Comparison of ENCODE assay signal across 18 cellular contexts in the genomic region with DNA sequence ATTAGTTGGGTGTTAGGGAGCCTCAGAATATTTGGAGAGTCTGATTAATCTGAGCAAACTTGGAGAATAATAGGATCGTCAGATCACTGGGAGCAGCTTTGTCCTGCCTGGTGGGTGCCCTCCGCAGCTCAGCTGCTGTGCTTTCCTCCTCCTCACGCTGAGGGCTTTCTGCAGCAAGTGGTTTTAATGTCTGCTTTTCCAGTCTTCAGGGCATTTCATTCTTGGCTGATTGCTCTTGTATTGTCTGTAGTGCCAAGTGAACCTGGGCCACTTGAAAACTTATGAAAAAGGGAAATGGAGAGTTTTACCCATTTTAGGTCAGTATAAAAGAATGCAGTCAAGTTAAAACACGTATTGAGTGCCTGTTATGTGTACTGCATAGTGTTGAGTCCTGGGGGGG.
DNase-seq lines count a peak whose midpoint lies in the region; ATAC-seq and TF ChIP-seq lines count a peak whose summit lies in the region.
"Had no signal": no experiment of that assay in that cellular context is flagged by ENCODE, and none has a peak within 500 bp of the region (broad histone marks: within the 10 kb centered on the region; RNA-seq: fewer than 3 reads in every experiment).

No MANE protein-coding gene starts in this region.

- H3K9me3 ChIP-seq in A673 (ENCODE audit: low read depth, low read length, poor library complexity, severe bottlenecking), result no peaks in the 10 kb centered on the region
- no peaks in the 10 kb centered on the region for H3K9me3 ChIP-seq in endodermal cell (ENCODE audit: control insufficient read depth, low read length)

- H3K27me3 Mint-ChIP-seq in endodermal cell (ENCODE audit: insufficient read depth), result no peaks in the 10 kb centered on the region

- no peaks in the 10 kb centered on the region for H3K36me3 Mint-ChIP-seq in endodermal cell (ENCODE audit: low read depth)

- intact Hi-C loops in A673 (cut with micrococcal nuclease; ENCODE audit: unreplicated experiment), result no loop called here

- H3K4me1 Mint-ChIP-seq in endodermal cell, result peaks cover 11% of the 10 kb centered on the region

- POLR2A ChIA-PET in A673 (lab: Charles Lee; ENCODE audit: low non-redundant PET), result no interaction called here

- BruUV-seq in A673 (replicated peaks; lab: Mats Ljungman, UMichigan), result no TSS peak

- CTCF ChIA-PET in A673 (lab: Charles Lee), result interaction anchor here (0.6 kb wide), 1 partner anchor 104 kb away, joined by 3 read pairs; no protein-coding TSS in a partner anchor

- peak; percentile 62 for DNase-seq in A673 (ENCODE audit: low spot score)
- DNase-seq in NCI-H1105 treated with DMSO at 0.1 percent for 48 hours (lab: John Stamatoyannopoulos, UW), result peak; percentile 45
- DNase-seq in NCI-H82 treated with DMSO at 0.1 percent for 48 hours (lab: John Stamatoyannopoulos, UW; ENCODE audit: unreplicated experiment), result peak; percentile 74
- DNase-seq in foreskin keratinocyte, result peak; percentile 8 to 20
- no peak for DNase-seq in endodermal cell
- DNase-seq in dedifferentiated amniotic fluid mesenchymal stem cell (ENCODE audit: extremely low spot score), result no peak
- no peak for DNase-seq in RKO (ENCODE audit: low spot score)
- no peak for DNase-seq in NCI-H187 treated with DMSO at 0.1 percent for 48 hours (lab: John Stamatoyannopoulos, UW)
- DNase-seq: C1 segment of cervical spinal cord, GF-D8, H9, IMR-90, Karpas-422, MM.1S, NCI-H1417 treated with DMSO at 0.1 percent for 48 hours, NCI-H446 treated with DMSO at 0.1 percent for 48 hours, NCI-H748 treated with DMSO at 0.1 percent for 48 hours, PC-3 had no signal

- no peak overlapping the region for H3K27ac ChIP-seq in A673 (ENCODE audit: low read depth, low read length, poor library complexity, severe bottlenecking)
- H3K27ac ChIP-seq in foreskin keratinocyte, result no peak overlapping the region
- no peak overlapping the region for H3K27ac ChIP-seq in endodermal cell (ENCODE audit: low read depth, low read length)

- ATAC-seq in foreskin keratinocyte, result no peak
- ATAC-seq: PC-3 had no signal

- H3K9ac ChIP-seq in endodermal cell (ENCODE audit: extremely low read depth, low read length, poor library complexity, severe bottlenecking), result no peak overlapping the region

- no peaks in the 10 kb centered on the region for H3K27me3 ChIP-seq in A673 (replicated peaks; ENCODE audit: insufficient read depth, low read depth, low read length, poor library complexity)
- no peaks in the 10 kb centered on the region for H3K27me3 ChIP-seq in foreskin keratinocyte
- peaks cover 6% of the 10 kb centered on the region for H3K27me3 ChIP-seq in endodermal cell (ENCODE audit: control insufficient read depth, insufficient read depth, low read length, poor library complexity, severe bottlenecking)

- TF ChIP-seq CTCF in A673 (conservative IDR thresholded peaks at IDR 0.05; ENCODE audit: low read depth, low read length) (no peak), foreskin keratinocyte (conservative IDR thresholded peaks at IDR 0.05) (no peak), endodermal cell (conservative IDR thresholded peaks at IDR 0.05) (no peak)

- H3K36me3 ChIP-seq in A673 (ENCODE audit: insufficient read depth, low read length, poor library complexity, severe bottlenecking), result no peaks in the 10 kb centered on the region
- no peaks in the 10 kb centered on the region for H3K36me3 ChIP-seq in endodermal cell (ENCODE audit: control insufficient read depth, insufficient read depth, low read length)

- H3K4me1 ChIP-seq in A673 (ENCODE audit: insufficient read depth, low read length, poor library complexity, severe bottlenecking) (peaks cover 43% of the 10 kb centered on the region), foreskin keratinocyte (peaks cover 3% of the 10 kb centered on the region), endodermal cell (ENCODE audit: control insufficient read depth, insufficient read depth, low read length) (no peaks in the 10 kb centered on the region)

- H3K4me3 Mint-ChIP-seq in endodermal cell, result no peak overlapping the region
- H3K4me3 Mint-ChIP-seq: H9 had no signal

- H3K4me3 ChIP-seq in A673 (ENCODE audit: low read depth, low read length, poor library complexity, severe bottlenecking) (no peak overlapping the region), endodermal cell (ENCODE audit: low read length) (no peak overlapping the region)

- no peaks in the 10 kb centered on the region for H3K9me3 Mint-ChIP-seq in endodermal cell
- H3K9me3 Mint-ChIP-seq: H9 had no signal

- 43 to 60% methylated on average over 4 of the region's 4 CpGs for WGBS in endodermal cell (ENCODE audit: insufficient coverage in 1 of 2, insufficient read length in 1 of 2), 2 experiments

- H3K27ac Mint-ChIP-seq in endodermal cell, result no peak overlapping the region
- H3K27ac Mint-ChIP-seq: H9 had no signal

Comparison
In these comparisons a context has a peak if more than half of its experiments do, and no peak if none do; other contexts are left out.
1. DNase-seq: peak in A673 (single experiment), NCI-H1105 treated with DMSO at 0.1 percent for 48 hours (single experiment), NCI-H82 treated with DMSO at 0.1 percent for 48 hours (single experiment) and foreskin keratinocyte (2 of 2); none in endodermal cell (single experiment), dedifferentiated amniotic fluid mesenchymal stem cell (single experiment), RKO (single experiment) and NCI-H187 treated with DMSO at 0.1 percent for 48 hours (single experiment).